ENCODE assay signal across 8 cellular contexts in the genomic region with DNA sequence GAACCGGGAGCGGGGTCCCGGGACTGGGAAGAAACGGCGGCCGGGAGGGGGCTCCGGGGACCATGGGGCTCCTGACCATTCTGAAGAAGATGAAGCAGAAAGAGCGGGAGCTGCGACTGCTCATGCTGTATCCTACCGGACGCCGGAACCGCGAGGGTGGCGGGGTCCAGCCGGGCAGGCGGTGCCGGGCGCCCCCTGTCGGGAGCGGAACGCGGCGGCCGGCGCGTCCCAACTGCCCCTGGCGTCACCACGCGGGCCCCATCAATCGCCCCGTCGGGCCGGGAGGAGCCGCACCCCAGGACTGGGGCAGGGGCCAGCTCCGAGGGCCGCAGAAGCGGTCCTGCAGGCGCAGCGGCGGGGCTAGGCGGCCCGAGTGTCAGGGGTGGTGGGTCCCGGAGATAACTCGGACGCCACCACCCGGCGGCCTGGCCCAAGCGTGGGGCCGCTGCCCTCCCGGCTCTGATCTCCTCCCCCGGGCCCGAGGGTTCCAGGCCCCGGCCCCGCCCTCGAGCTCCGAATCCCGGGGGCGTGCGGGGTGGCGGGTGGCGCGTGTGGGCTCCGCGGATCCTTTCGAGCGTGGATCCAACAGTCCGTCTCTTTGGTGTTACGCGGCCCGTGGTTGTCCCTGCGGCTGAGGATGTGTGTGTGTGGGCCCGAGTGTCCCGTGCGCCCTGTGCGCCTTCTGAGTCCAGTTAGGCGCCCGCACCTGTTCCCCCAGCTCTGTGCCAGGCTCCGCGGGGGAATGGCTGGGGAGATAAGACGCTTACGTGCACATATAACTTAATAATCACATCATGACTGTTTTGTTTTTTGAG. TPM values are rescaled to one million over a fixed set of nuclear protein-coding genes. Genes with fewer than 3 reads are reported as not detected.
DNase-seq lines count a peak whose midpoint lies in the region; ATAC-seq and TF ChIP-seq lines count a peak whose summit lies in the region.

A gene (plus strand): TSS at position 15 of the 815 bp plus-strand sequence. CDS start 48 bp downstream, at position 63.

- peak within 1 kb of the TSS; percentile 80 for H3K4me2 ChIP-seq in OCI-LY1 (ENCODE audit: low read length)

- peaks cover 4% of the 10 kb centered on the region for H3K36me3 Mint-ChIP-seq in glutamatergic neuron (ENCODE audit: unreplicated experiment)

- no peaks in the 10 kb centered on the region for H4K20me1 ChIP-seq in OCI-LY1 (ENCODE audit: insufficient read depth, low read length)

- H3K9me2 ChIP-seq in OCI-LY1 (ENCODE audit: low read depth, low read length): no peaks in the 10 kb centered on the region

- peak within 1 kb of the TSS; percentile 82 for H3K27ac ChIP-seq in OCI-LY1 (ENCODE audit: low read depth, low read length, poor library complexity, severe bottlenecking)

- 0 out of 2 replicates have a peak, but pooled peaks cover 5% of the 10 kb centered on the region for H3F3A ChIP-seq in OCI-LY1 (ENCODE audit: insufficient read depth, low read length)

- peaks cover 2% of the 10 kb centered on the region for H3K9me3 Mint-ChIP-seq in glutamatergic neuron (ENCODE audit: unreplicated experiment)

- H3K4me3 Mint-ChIP-seq in glutamatergic neuron (ENCODE audit: unreplicated experiment): peak within 1 kb of the TSS; percentile 89

- TF ChIP-seq POLR2A in GM18505 (IDR thresholded peaks at IDR 0.05; ENCODE audit: borderline replicate concordance, extremely low read depth, insufficient read depth, insufficient read length): peak; percentile 61

- peak; percentile 58 for ATAC-seq in GM18505 (IDR thresholded peaks at IDR 0.05; ENCODE audit: unreplicated experiment)
- ATAC-seq in HG02884 (IDR thresholded peaks at IDR 0.05; ENCODE audit: unreplicated experiment): peak; percentile 48

- peaks cover 17% of the 10 kb centered on the region for H3K36me3 ChIP-seq in OCI-LY1 (ENCODE audit: insufficient read depth, low read length)

- peak; percentile 53 for TF ChIP-seq CTCF in AG09309 (IDR thresholded peaks at IDR 0.05; ENCODE audit: control insufficient read depth, insufficient read depth, low read depth, low read length, missing control alignments)
- TF ChIP-seq CTCF in OCI-LY1 (IDR thresholded peaks at IDR 0.05; ENCODE audit: low read length): peak; percentile 67
- peak; percentile 81 for TF ChIP-seq CTCF in glutamatergic neuron (IDR thresholded peaks at IDR 0.05; ENCODE audit: partially characterized antibody, unreplicated experiment)

- peak within 1 kb of the TSS; percentile 92 for H3K27ac Mint-ChIP-seq in glutamatergic neuron (ENCODE audit: unreplicated experiment)

- H2AFZ ChIP-seq in OCI-LY1 (ENCODE audit: low read length): no peak within 1 kb of the TSS

- DNase-seq in AG09309 (ENCODE audit: low read depth): no peak
- DNase-seq in activated naive CD4-positive, alpha-beta T cell treated with Interleukin-2 at 50 U/mL for 16 hours: peak; percentile 55
- DNase-seq in glutamatergic neuron: no peak
- no peak for DNase-seq in pulmonary artery endothelial cell (ENCODE audit: low read depth, low spot score)
- no peak for DNase-seq in HCEC 1CT

- H3K27me3 Mint-ChIP-seq in glutamatergic neuron (ENCODE audit: unreplicated experiment): no peaks in the 10 kb centered on the region

- no peaks in the 10 kb centered on the region for H3K79me2 ChIP-seq in OCI-LY1 (ENCODE audit: insufficient read depth, low read length)

- no peaks in the 10 kb centered on the region for H3K9me3 ChIP-seq in OCI-LY1 (ENCODE audit: low read length)

- H3K9ac ChIP-seq in OCI-LY1 (ENCODE audit: low read length): peak within 1 kb of the TSS; percentile 76

- no peaks in the 10 kb centered on the region for H3K27me3 ChIP-seq in OCI-LY1 (ENCODE audit: insufficient read depth, low read length)

- peak within 1 kb of the TSS; percentile 82 for H3K4me3 ChIP-seq in AG09309 (ENCODE audit: control insufficient read depth, low read depth, low read length)
- peak within 1 kb of the TSS; percentile 66 for H3K4me3 ChIP-seq in OCI-LY1 (ENCODE audit: low read depth, low read length, poor library complexity, severe bottlenecking)

- H3K4me1 ChIP-seq in OCI-LY1 (ENCODE audit: insufficient read depth, low read length, severe bottlenecking): peaks cover 13% of the 10 kb centered on the region

- H3K4me1 Mint-ChIP-seq in glutamatergic neuron (ENCODE audit: low read depth, unreplicated experiment): peaks cover 5% of the 10 kb centered on the region

RNA-seq across cellular contexts. Expression of the gene that starts here (rescaled TPM):
- 68.4 TPM for total RNA-seq in glutamatergic neuron (ENCODE audit: unreplicated experiment)
- total RNA-seq in pulmonary artery endothelial cell: 93.5 and 124 TPM in 2 replicates
